Comparison of ENCODE assay signal across 24 cellular contexts in genomic region chr5:112647428-112647827, GRCh38.
"Had no signal": no experiment of that assay in that cellular context is flagged by ENCODE, and none has a peak within 500 bp of the region (broad histone marks: within the 10 kb centered on the region; RNA-seq: fewer than 3 reads in every experiment).

No MANE protein-coding gene starts in this region.

- H3K4me1 ChIP-seq: esophagus muscularis mucosa, sigmoid colon, tibial artery, uterus had no signal

- H3K36me3 Mint-ChIP-seq: activated naive CD4-positive, alpha-beta T cell treated with anti-CD3 and anti-CD28 coated beads, Interleukin-2, amount 10 ng/mL, durations not matched to agents 7 days and 5 days; T-cell had no signal

- H3K27ac Mint-ChIP-seq: activated B cell treated with CpG ODN at 0.5 μM for 24 hours; activated CD4-positive, alpha-beta memory T cell treated with anti-CD3 and anti-CD28 coated beads, Interleukin-2, amount 10 ng/mL, durations not matched to agents 7 days and 5 days; activated naive CD4-positive, alpha-beta T cell treated with anti-CD3 and anti-CD28 coated beads, Interleukin-2, amount 10 ng/mL, durations not matched to agents 7 days and 5 days; activated T-helper 2 cell treated with anti-CD3 and anti-CD28 coated beads, Interferon-gamma antibody, Interleukin-2, Interleukin-4, amounts not matched to agents 10 μg/mL and 5 μg/mL and 100 μg/mL, durations not matched to agents 14 hours and 24 hours and 36 hours; nephron; T-cell had no signal

- H3K9me3 ChIP-seq: esophagus muscularis mucosa, heart right ventricle, sigmoid colon, tibial artery, uterus had no signal

- H3K4me3 ChIP-seq: coronary artery, esophagus muscularis mucosa, heart right ventricle, sigmoid colon, SK-N-MC, tibial artery, uterus had no signal

- H3K27me3 ChIP-seq: brain microvascular endothelial cell, esophagus muscularis mucosa, heart right ventricle, sigmoid colon, tibial artery, uterus had no signal

- ATAC-seq: heart right ventricle, T-cell had no signal

- H3K27ac ChIP-seq: brain microvascular endothelial cell, coronary artery, esophagus muscularis mucosa, heart right ventricle, sigmoid colon, SK-N-MC, tibial artery, uterus had no signal

- DNase-seq: activated B cell treated with CpG ODN at 0.5 μM for 24 hours; activated CD4-positive, alpha-beta memory T cell treated with anti-CD3 and anti-CD28 coated beads, Interleukin-2, amount 10 ng/mL, durations not matched to agents 7 days and 5 days; activated CD4-positive, alpha-beta T cell treated with anti-CD3 and anti-CD28 coated beads for 48 hours; activated naive CD4-positive, alpha-beta T cell treated with anti-CD3 and anti-CD28 coated beads, Interleukin-2, amount 10 ng/mL, durations not matched to agents 7 days and 5 days; activated T-cell treated with anti-CD3 and anti-CD28 coated beads, Interleukin-2, amount 50 U/mL, for 1 hour; aorta; brain microvascular endothelial cell; heart right ventricle; mesenchymal stem cell; occipital lobe; posterior cingulate gyrus; sigmoid colon; stimulated activated CD4-positive, alpha-beta T cell treated with anti-CD3 and anti-CD28 coated beads, Interleukin-1b, Interleukin-23, amount 100 ng/mL, for 48 hours; stimulated activated CD8-positive, alpha-beta memory T cell treated with anti-CD3 and anti-CD28 coated beads, Interleukin-4, amount 100 ng/mL, for 48 hours; stimulated activated naive CD4-positive, alpha-beta T cell treated with Interleukin-2 at 50 U/mL for 16 hours; substantia nigra; T-cell; tibial artery; uterus had no signal

- H3K36me3 ChIP-seq: brain microvascular endothelial cell, esophagus muscularis mucosa, heart right ventricle, sigmoid colon, tibial artery, uterus had no signal

- H3K4me1 Mint-ChIP-seq: activated B cell treated with CpG ODN at 0.5 μM for 24 hours; activated CD4-positive, alpha-beta memory T cell treated with anti-CD3 and anti-CD28 coated beads, Interleukin-2, amount 10 ng/mL, durations not matched to agents 7 days and 5 days; activated naive CD4-positive, alpha-beta T cell treated with anti-CD3 and anti-CD28 coated beads, Interleukin-2, amount 10 ng/mL, durations not matched to agents 7 days and 5 days had no signal

- H3K4me3 Mint-ChIP-seq: activated B cell treated with CpG ODN at 0.5 μM for 24 hours; activated CD4-positive, alpha-beta memory T cell treated with anti-CD3 and anti-CD28 coated beads, Interleukin-2, amount 10 ng/mL, durations not matched to agents 7 days and 5 days; activated naive CD4-positive, alpha-beta T cell treated with anti-CD3 and anti-CD28 coated beads, Interleukin-2, amount 10 ng/mL, durations not matched to agents 7 days and 5 days; nephron; T-cell had no signal

- H3K9me3 Mint-ChIP-seq: activated B cell treated with CpG ODN at 0.5 μM for 24 hours; activated CD4-positive, alpha-beta memory T cell treated with anti-CD3 and anti-CD28 coated beads, Interleukin-2, amount 10 ng/mL, durations not matched to agents 7 days and 5 days; activated naive CD4-positive, alpha-beta T cell treated with anti-CD3 and anti-CD28 coated beads, Interleukin-2, amount 10 ng/mL, durations not matched to agents 7 days and 5 days; activated T-helper 2 cell treated with anti-CD3 and anti-CD28 coated beads, Interferon-gamma antibody, Interleukin-2, Interleukin-4, amounts not matched to agents 10 μg/mL and 5 μg/mL and 100 μg/mL, durations not matched to agents 14 hours and 24 hours and 36 hours; nephron; T-cell had no signal
